14 cellular contexts compared by ENCODE assay signal in the genomic region with DNA sequence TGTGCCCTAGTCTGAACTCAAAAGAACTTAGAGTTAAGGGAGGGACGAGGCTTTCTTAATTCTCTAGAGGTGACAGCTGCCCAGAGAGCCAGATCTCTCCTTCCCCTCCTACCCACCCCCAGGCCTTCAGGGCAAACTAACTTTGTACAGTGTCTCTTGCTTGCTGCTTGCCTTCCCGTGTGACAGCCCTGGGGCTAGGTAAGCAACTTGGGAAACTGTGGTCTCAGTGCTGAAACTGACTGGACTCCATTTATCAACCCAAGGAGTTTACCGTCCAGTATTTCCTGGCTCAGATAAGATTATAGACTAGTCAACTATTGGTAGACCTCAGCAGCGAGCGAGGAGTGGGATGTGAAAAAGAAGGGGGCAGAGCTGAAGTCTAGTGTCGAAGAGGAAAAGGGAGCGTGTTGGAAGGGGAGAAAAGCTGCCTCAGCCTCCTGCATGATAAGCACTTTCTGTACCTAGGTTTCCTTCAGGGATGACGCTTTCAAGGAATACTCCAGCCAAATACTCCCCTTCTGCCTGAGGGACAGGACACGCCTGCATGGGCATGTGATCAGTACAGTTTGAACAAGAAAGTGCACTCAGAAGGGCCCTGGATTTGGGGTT. TPM values are rescaled to one million over a fixed set of nuclear protein-coding genes. Genes with fewer than 3 reads are reported as not detected.
DNase-seq lines count a peak whose midpoint lies in the region; ATAC-seq and TF ChIP-seq lines count a peak whose summit lies in the region.
"Had no signal": no experiment of that assay in that cellular context is flagged by ENCODE, and none has a peak within 500 bp of the region (broad histone marks: within the 10 kb centered on the region; RNA-seq: fewer than 3 reads in every experiment).

No MANE protein-coding gene starts in this region.

- H3K9me3 ChIP-seq in PC-9 (ENCODE audit: insufficient read depth, low read depth) (no peaks in the 10 kb centered on the region), parathyroid adenoma (ENCODE audit: control insufficient read depth, low read length) (no peaks in the 10 kb centered on the region)

- no peak overlapping the region for H3K9ac ChIP-seq in parathyroid adenoma

- DNase-seq in PC-9 (peak in 1 of 2 experiments; percentile 74), NCI-H1436 treated with DMSO at 0.1 percent for 48 hours (lab: John Stamatoyannopoulos, UW) (no peak), GM13976 (ENCODE audit: low spot score) (no peak), SW480 (ENCODE audit: low spot score) (no peak)
- DNase-seq: activated T-cell treated with anti-CD3 and anti-CD28 coated beads, Interleukin-2, amount 50 U/mL, for 24 hours; amniotic stem cell; effector CD4-positive, alpha-beta T cell; glutamatergic neuron had no signal

- in situ Hi-C loops in GM13976 (cut with MboI; ENCODE audit: low sequenced_read_pairs, unreplicated experiment) = no loop called here

- H3K27ac ChIP-seq in 22Rv1 (peak overlapping the region; percentile 20; the same call in 1 of the 2 replicates), PC-9 (peak overlapping the region; percentile 73), parathyroid adenoma (no peak overlapping the region)
- H3K27ac ChIP-seq: HL-60 had no signal

- ATAC-seq in esophagus mucosa = peak; percentile 79
- ATAC-seq in HG03045 (IDR thresholded peaks at IDR 0.05; ENCODE audit: unreplicated experiment) = no peak
- ATAC-seq: natural killer cell treated with Interleukin-12 subunit alpha and Interleukin-12 subunit beta and Interleukin-15 and Interleukin-18, amount 100 ng/mL, for 72 hours had no signal

- no peaks in the 10 kb centered on the region for H4K20me1 ChIP-seq in PC-9 (ENCODE audit: insufficient read depth)

- CTCF ChIA-PET in PC-9 (lab: Charles Lee) = no interaction called here

- H3K4me3 ChIP-seq in PC-9 = no peak overlapping the region
- H3K4me3 ChIP-seq in parathyroid adenoma (ENCODE audit: low read depth, low read length) = no peak overlapping the region

- H3K4me1 ChIP-seq in PC-9 (replicated peaks; ENCODE audit: insufficient read depth) (peaks cover 62% of the 10 kb centered on the region), parathyroid adenoma (peaks cover 6% of the 10 kb centered on the region)

- H3K4me2 ChIP-seq in PC-9 (peak overlapping the region; percentile 58), parathyroid adenoma (ENCODE audit: low read length) (no peak overlapping the region)

- H3K36me3 ChIP-seq in PC-9 (ENCODE audit: low read depth) = no peaks in the 10 kb centered on the region
- no peaks in the 10 kb centered on the region for H3K36me3 ChIP-seq in parathyroid adenoma (ENCODE audit: control insufficient read depth, insufficient read depth, low read length)

- no peaks in the 10 kb centered on the region for H3K9me2 ChIP-seq in PC-9 (ENCODE audit: insufficient read depth)

- no peaks in the 10 kb centered on the region for H3K27me3 ChIP-seq in PC-9 (ENCODE audit: insufficient read depth, low read depth)
- no peaks in the 10 kb centered on the region for H3K27me3 ChIP-seq in parathyroid adenoma (ENCODE audit: control insufficient read depth, insufficient read depth, low read length)

- intact Hi-C loops in PC-9 (cut with micrococcal nuclease; ENCODE audit: unreplicated experiment) = no loop called here

- POLR2A ChIA-PET in PC-9 (lab: Charles Lee; ENCODE audit: unreplicated experiment) = interaction anchor here (0.6 kb wide), 1 partner anchor 220 kb away, joined by 4 read pairs; no protein-coding TSS in a partner anchor

- H3F3A ChIP-seq in PC-9 (ENCODE audit: insufficient read depth, low read depth) = peaks cover 29% of the 10 kb centered on the region

- H2AFZ ChIP-seq in PC-9 (no peak overlapping the region), parathyroid adenoma (peak overlapping the region; percentile 82)

- H3K79me2 ChIP-seq in PC-9 (ENCODE audit: low read depth) (no peaks in the 10 kb centered on the region), parathyroid adenoma (no peaks in the 10 kb centered on the region)

- TF ChIP-seq CTCF in 22Rv1 (IDR thresholded peaks at IDR 0.05) (no peak), PC-9 (conservative IDR thresholded peaks at IDR 0.05) (no peak), parathyroid adenoma (IDR thresholded peaks at IDR 0.05) (no peak), GM13976 (IDR thresholded peaks at IDR 0.05; ENCODE audit: borderline replicate concordance, control extremely low read depth, extremely low read depth, insufficient read depth, missing control alignments) (no peak)

- no TSS peak for BruUV-seq in PC-9 (replicated peaks; lab: Mats Ljungman, UMichigan)

RNA-seq across cellular contexts. Expression of gene WEE1, which starts 43.3 kb away (rescaled TPM):
- total RNA-seq in PC-9 (2021) (32.2 and 37.1 TPM in 2 replicates), esophagus mucosa (18.4 TPM)
